9 cellular contexts compared by ENCODE assay signal in genomic region chr20:13995841-13996240, GRCh38. TPM values are rescaled to one million over a fixed set of nuclear protein-coding genes. Genes with fewer than 3 reads are reported as not detected.
DNase-seq lines count a peak whose midpoint lies in the region; ATAC-seq, FAIRE-seq and TF ChIP-seq lines count a peak whose summit lies in the region.
"Had no signal": no experiment of that assay in that cellular context is flagged by ENCODE, and none has a peak within 500 bp of the region (broad histone marks: within the 10 kb centered on the region; RNA-seq: fewer than 3 reads in every experiment).

No MANE protein-coding gene starts in this region.

- intact Hi-C loops in kidney (cut with DNase I) (no loop called here), spleen (cut with DNase I; ENCODE audit: low total_unique reads) (no loop called here)

- WGBS in spleen, 5 donors: 0 to 6% (median 3%) methylated on average over 2 to 52 of the region's 52 CpGs

- no peak for FAIRE-seq in kidney (lab: Jason Lieb, UNC)
- FAIRE-seq: K562 had no signal

- ATAC-seq in HG03442 (IDR thresholded peaks at IDR 0.05; ENCODE audit: unreplicated experiment): no peak
- ATAC-seq: K562 had no signal

- no peaks in the 10 kb centered on the region for H4K20me1 ChIP-seq in MM.1S (ENCODE audit: insufficient read depth, low read length)

- H3K36me3 ChIP-seq in ES-I3 (ENCODE audit: insufficient read depth, low read length): no peaks in the 10 kb centered on the region
- H3K36me3 ChIP-seq in kidney (ENCODE audit: control insufficient read depth in 1 of 2, insufficient read depth in 2 of 2, low read length in 2 of 2): no peaks in the 10 kb centered on the region
- H3K36me3 ChIP-seq in spleen: no peaks in the 10 kb centered on the region
- no peaks in the 10 kb centered on the region for H3K36me3 ChIP-seq in MM.1S (replicated peaks; ENCODE audit: insufficient read depth, low read length)

- H3K4me2 ChIP-seq in MM.1S (ENCODE audit: low read depth, low read length): no peak overlapping the region

- in situ Hi-C loops in T47D (cut with HindIII; ENCODE audit: low pct_unique_long_range_greater_than_20kb, low sequenced_read_pairs): no loop called here

- H3K4me3 ChIP-seq in kidney (ENCODE audit: low read length in 2 of 2) (peak overlapping the region; percentile 75 to 91), spleen (peak overlapping the region; percentile 48 to 79 (median 60)), MM.1S (ENCODE audit: low read length) (no peak overlapping the region)
- H3K4me3 ChIP-seq: K562 had no signal

- H3K4me1 ChIP-seq in ES-I3 (ENCODE audit: insufficient read depth, low read length) (no peaks in the 10 kb centered on the region), kidney (ENCODE audit: control insufficient read depth in 1 of 2, insufficient read depth in 1 of 2, low read depth in 1 of 2, low read length in 2 of 2) (peaks cover 0 to 4% of the 10 kb centered on the region in 2 donors), spleen (peaks cover 0 to 19% (median 7%) of the 10 kb centered on the region in 6 donors), MM.1S (ENCODE audit: low read length) (no peaks in the 10 kb centered on the region)

- no peaks in the 10 kb centered on the region for H3F3A ChIP-seq in MM.1S (ENCODE audit: insufficient read depth, low read length)

- H3K9ac ChIP-seq in ES-I3 (ENCODE audit: low read depth, low read length): peak overlapping the region; percentile 74; the same call in 1 of the 2 replicates
- no peak overlapping the region for H3K9ac ChIP-seq in kidney (ENCODE audit: low read length in 2 of 2)
- no peak overlapping the region for H3K9ac ChIP-seq in MM.1S (ENCODE audit: low read length)

- H3K9me2 ChIP-seq in MM.1S (replicated peaks; ENCODE audit: insufficient read depth, low read length): no peaks in the 10 kb centered on the region

- peaks cover 0 to 44% (median 9%) of the 10 kb centered on the region in 7 donors for H3K27me3 ChIP-seq in spleen (replicated peaks in 1 of 7)
- no peaks in the 10 kb centered on the region for H3K27me3 ChIP-seq in MM.1S (replicated peaks; ENCODE audit: insufficient read depth, low read length)

- H3K27ac ChIP-seq in kidney (ENCODE audit: low read depth in 2 of 2, low read length in 2 of 2) (no peak overlapping the region), spleen (peak overlapping the region in 3 of 8 donors; percentile 48 to 51 (median 48)), MM.1S (ENCODE audit: low read length) (no peak overlapping the region)

- no peaks in the 10 kb centered on the region; the same call in 1 of the 2 replicates for H3K9me3 ChIP-seq in ES-I3 (ENCODE audit: control insufficient read depth, insufficient read depth, low read length)
- peaks cover 4 to 12% of the 10 kb centered on the region in 2 donors for H3K9me3 ChIP-seq in kidney (ENCODE audit: control insufficient read depth in 1 of 2, low read length in 2 of 2)
- peaks cover 0 to 39% (median 31%) of the 10 kb centered on the region in 8 donors for H3K9me3 ChIP-seq in spleen
- H3K9me3 ChIP-seq in MM.1S (replicated peaks; ENCODE audit: insufficient read depth, low read length): no peaks in the 10 kb centered on the region

- H3K79me2 ChIP-seq in MM.1S (ENCODE audit: low read length): no peaks in the 10 kb centered on the region

- TF ChIP-seq CTCF in kidney (IDR thresholded peaks at IDR 0.05; ENCODE audit: borderline replicate concordance, extremely low read depth, insufficient read depth): no peak
- no peak for TF ChIP-seq CTCF in spleen (IDR thresholded peaks at IDR 0.05 in 8 of 11, conservative IDR thresholded peaks at IDR 0.05 in 3 of 11)
- no peak for TF ChIP-seq CTCF in MM.1S (IDR thresholded peaks at IDR 0.05; ENCODE audit: low read length)

- H2AFZ ChIP-seq in MM.1S (ENCODE audit: low read length): no peak overlapping the region

- peak; percentile 16 for DNase-seq in NCI-H2029 treated with DMSO at 0.1 percent for 48 hours (lab: John Stamatoyannopoulos, UW)
- DNase-seq in T47D (ENCODE audit: low read depth in 1 of 2, low spot score in 1 of 2): peak; percentile 51 to 73
- DNase-seq in kidney: peak; percentile 81
- no peak for DNase-seq in spleen
- no peak for DNase-seq in MM.1S
- DNase-seq in dedifferentiated amniotic fluid mesenchymal stem cell (ENCODE audit: extremely low spot score): no peak

- TF ChIP-seq POLR2A in spleen (IDR thresholded peaks at IDR 0.05): no peak

RNA-seq across cellular contexts. Expression of gene MACROD2, which starts 0.5 kb away (rescaled TPM):
- total RNA-seq in kidney (10.0 TPM), spleen (1 to 10 TPM; 2.0 to 4.7 (median 3.8) TPM)
- polyA plus RNA-seq in kidney (ENCODE audit: insufficient read depth, low read depth, low replicate concordance) (3.0 TPM), spleen (1 to 10 TPM; 1.5 to 4.1 (median 2.2) TPM)
- total RNA-seq: K562 had no signal
- polyA plus RNA-seq: K562 had no signal

RNA-seq across cellular contexts. Expression of gene SEL1L2, which starts 5.4 kb away (rescaled TPM):
- not detected for total RNA-seq in kidney
- polyA plus RNA-seq in kidney (ENCODE audit: insufficient read depth, low read depth, low replicate concordance): not detected
- not detected for total RNA-seq in spleen
- polyA plus RNA-seq in spleen: under 1 TPM in 1 of 3 donors, not detected in 2; 0.22 TPM
- total RNA-seq: K562 had no signal
- polyA plus RNA-seq: K562 had no signal

Comparison
In these comparisons a context has a peak if more than half of its experiments do, and no peak if none do; other contexts are left out.
1. DNase-seq: peak in NCI-H2029 treated with DMSO at 0.1 percent for 48 hours (single experiment), T47D (2 of 2) and kidney (single experiment); none in spleen (single experiment), MM.1S (single experiment) and dedifferentiated amniotic fluid mesenchymal stem cell (single experiment).